In genomic region chr19:5436948-5437306, GRCh38 we compare ENCODE assay signal across 22 cellular contexts. TPM values are rescaled to one million over a fixed set of nuclear protein-coding genes. Genes with fewer than 3 reads are reported as not detected.
DNase-seq lines count a peak whose midpoint lies in the region; ATAC-seq and TF ChIP-seq lines count a peak whose summit lies in the region.
"Had no signal": no experiment of that assay in that cellular context is flagged by ENCODE, and none has a peak within 500 bp of the region (broad histone marks: within the 10 kb centered on the region; RNA-seq: fewer than 3 reads in every experiment).

No MANE protein-coding gene starts in this region.

- TF ChIP-seq POLR2A in body of pancreas (IDR thresholded peaks at IDR 0.05) = no peak
- no peak for TF ChIP-seq POLR2A in transverse colon (IDR thresholded peaks at IDR 0.05)

- H3K79me2 ChIP-seq in neural cell (replicated peaks; ENCODE audit: insufficient read depth, low read length) = no peaks in the 10 kb centered on the region

- no peak overlapping the region for H3K4me2 ChIP-seq in neural cell (ENCODE audit: low read length)

- H3K36me3 ChIP-seq in neural cell (ENCODE audit: insufficient read depth, low read length) (no peaks in the 10 kb centered on the region), body of pancreas (replicated peaks in 1 of 2; ENCODE audit: insufficient read depth in 1 of 2, low read depth in 2 of 2) (no peaks in the 10 kb centered on the region), transverse colon (no peaks in the 10 kb centered on the region)
- H3K36me3 ChIP-seq: breast epithelium, vagina had no signal

- H3K27ac ChIP-seq in dorsolateral prefrontal cortex = peak overlapping the region in 15 of 59 donors; percentile 8 to 70 (median 38)
- peak overlapping the region; percentile 67 for H3K27ac ChIP-seq in neural cell (ENCODE audit: low read length)
- no peak overlapping the region for H3K27ac ChIP-seq in body of pancreas
- no peak overlapping the region for H3K27ac ChIP-seq in transverse colon
- H3K27ac ChIP-seq: breast epithelium, psoas muscle, vagina had no signal

- no peaks in the 10 kb centered on the region; the same call in none of the 2 replicates for H3K27me3 Mint-ChIP-seq in HFFc6 (ENCODE audit: insufficient read depth)
- peaks cover 7% of the 10 kb centered on the region for H3K27me3 Mint-ChIP-seq in activated CD4-positive, alpha-beta T cell treated with anti-CD3 and anti-CD28 coated beads, Interleukin-2, amount 10 ng/mL, durations not matched to agents 24 days and 14 days

- no peaks in the 10 kb centered on the region for H3K9me3 ChIP-seq in neural cell (ENCODE audit: low read length)
- H3K9me3 ChIP-seq in body of pancreas = no peaks in the 10 kb centered on the region
- no peaks in the 10 kb centered on the region for H3K9me3 ChIP-seq in transverse colon
- H3K9me3 ChIP-seq: breast epithelium, psoas muscle, vagina had no signal

- 0 to 6% methylated on average over 1 to 14 of the region's 15 CpGs for WGBS in body of pancreas, 2 donors
- 28% methylated on average over 15 of the region's 15 CpGs; no CpG with 5 or more reads in 1 of the 2 donors for WGBS in transverse colon (ENCODE audit: low coverage in 1 of 2), 2 donors

- no peaks in the 10 kb centered on the region for H4K20me1 ChIP-seq in neural cell (ENCODE audit: insufficient read depth)

- peaks cover 0 to 22% (median 0%) of the 10 kb centered on the region in 45 donors for H3K27me3 ChIP-seq in dorsolateral prefrontal cortex
- H3K27me3 ChIP-seq in neural cell (ENCODE audit: insufficient read depth, low read depth, low read length) = no peaks in the 10 kb centered on the region
- no peaks in the 10 kb centered on the region for H3K27me3 ChIP-seq in body of pancreas
- peaks cover 32% of the 10 kb centered on the region for H3K27me3 ChIP-seq in transverse colon
- H3K27me3 ChIP-seq: vagina had no signal

- in situ Hi-C loops in transverse colon (cut with MboI; ENCODE audit: low pct_ligation_motif_present in 1 of 4, low pct_unique_long_range_greater_than_20kb in 1 of 4, low sequenced_read_pairs in 3 of 4) = no loop called here

- intact Hi-C loops in dorsolateral prefrontal cortex (cut with DNase I) = no loop called here
- intact Hi-C loops in activated CD4-positive, alpha-beta T cell treated with anti-CD3 and anti-CD28 coated beads, Interleukin-2, amount 10 ng/mL, durations not matched to agents 24 days and 14 days (cut with micrococcal nuclease) = no loop called here
- intact Hi-C loops in body of pancreas (cut with DNase I) = no loop called here
- intact Hi-C loops in transverse colon (cut with DNase I; ENCODE audit: low total_unique reads) = no loop called here

- peak overlapping the region; percentile 82 for H3K9ac ChIP-seq in neural cell (ENCODE audit: low read length)

- TF ChIP-seq RAD21 in neural cell (conservative IDR thresholded peaks at IDR 0.05) = no peak

- DNase-seq in AG04449 (ENCODE audit: low read depth, low spot score) = no peak
- DNase-seq in HFFc6 = no peak
- DNase-seq in dorsolateral prefrontal cortex = no peak
- no peak for DNase-seq in activated CD4-positive, alpha-beta T cell treated with anti-CD3 and anti-CD28 coated beads, Interleukin-2, amount 10 ng/mL, durations not matched to agents 24 days and 14 days
- no peak for DNase-seq in NCI-H146 treated with DMSO at 0.1 percent for 48 hours (lab: John Stamatoyannopoulos, UW; ENCODE audit: unreplicated experiment)
- DNase-seq in body of pancreas = no peak
- DNase-seq in transverse colon = no peak
- DNase-seq: activated naive CD4-positive, alpha-beta T cell treated with anti-CD3 and anti-CD28 coated beads for 36 hours; GOT3; NCI-H2029; NCI-H510A; psoas muscle; stimulated activated CD4-positive, alpha-beta T cell treated with anti-CD3 and anti-CD28 coated beads, Interleukin-15, amount 100 ng/mL, for 24 hours; stimulated activated naive CD8-positive, alpha-beta T cell treated with anti-CD3 and anti-CD28 coated beads, Interleukin-15, amount 100 ng/mL, for 72 hours had no signal

- ATAC-seq in body of pancreas = no peak
- ATAC-seq: psoas muscle; stimulated activated naive CD8-positive, alpha-beta T cell treated with anti-CD3 and anti-CD28 coated beads, Interleukin-15, amount 100 ng/mL, for 72 hours had no signal

- H3K27ac Mint-ChIP-seq in HFFc6 = no peak overlapping the region
- H3K27ac Mint-ChIP-seq in activated CD4-positive, alpha-beta T cell treated with anti-CD3 and anti-CD28 coated beads, Interleukin-2, amount 10 ng/mL, durations not matched to agents 24 days and 14 days = no peak overlapping the region
- H3K27ac Mint-ChIP-seq: activated naive CD4-positive, alpha-beta T cell treated with anti-CD3 and anti-CD28 coated beads for 36 hours; stimulated activated naive CD8-positive, alpha-beta T cell treated with anti-CD3 and anti-CD28 coated beads, Interleukin-15, amount 100 ng/mL, for 72 hours had no signal

- no peaks in the 10 kb centered on the region for H3K9me2 ChIP-seq in neural cell (ENCODE audit: insufficient read depth, low read length)

- peak overlapping the region; percentile 43 for H2AFZ ChIP-seq in neural cell (ENCODE audit: low read depth, low read length)

- H3K4me3 Mint-ChIP-seq in HFFc6 = peak overlapping the region; percentile 58
- H3K4me3 Mint-ChIP-seq in activated CD4-positive, alpha-beta T cell treated with anti-CD3 and anti-CD28 coated beads, Interleukin-2, amount 10 ng/mL, durations not matched to agents 24 days and 14 days = no peak overlapping the region
- H3K4me3 Mint-ChIP-seq: activated naive CD4-positive, alpha-beta T cell treated with anti-CD3 and anti-CD28 coated beads for 36 hours; stimulated activated naive CD8-positive, alpha-beta T cell treated with anti-CD3 and anti-CD28 coated beads, Interleukin-15, amount 100 ng/mL, for 72 hours had no signal

- CTCF ChIA-PET in AG04449 (lab: Yijun Ruan, JAX) = interaction anchor here (0.6 kb wide), 1 partner anchor 392 kb away, joined by 3 read pairs; no protein-coding TSS in a partner anchor

- peaks cover 32% of the 10 kb centered on the region for H3K4me1 Mint-ChIP-seq in HFFc6 (ENCODE audit: low read depth)
- no peaks in the 10 kb centered on the region for H3K4me1 Mint-ChIP-seq in activated CD4-positive, alpha-beta T cell treated with anti-CD3 and anti-CD28 coated beads, Interleukin-2, amount 10 ng/mL, durations not matched to agents 24 days and 14 days

- H3K4me3 ChIP-seq in AG04449 (ENCODE audit: low read depth, low read length) (peak overlapping the region; percentile 55), dorsolateral prefrontal cortex (peak overlapping the region in 57 of 59 donors; percentile 23 to 65 (median 51)), neural cell (ENCODE audit: low read length) (peak overlapping the region; percentile 66), body of pancreas (no peak overlapping the region), transverse colon (no peak overlapping the region)
- H3K4me3 ChIP-seq: psoas muscle, vagina had no signal

- H3K9me3 Mint-ChIP-seq in HFFc6 = no peaks in the 10 kb centered on the region
- H3K9me3 Mint-ChIP-seq in activated CD4-positive, alpha-beta T cell treated with anti-CD3 and anti-CD28 coated beads, Interleukin-2, amount 10 ng/mL, durations not matched to agents 24 days and 14 days = no peaks in the 10 kb centered on the region
- H3K9me3 Mint-ChIP-seq: activated naive CD4-positive, alpha-beta T cell treated with anti-CD3 and anti-CD28 coated beads for 36 hours had no signal

- TF ChIP-seq CTCF in AG04449 (IDR thresholded peaks at IDR 0.05; ENCODE audit: insufficient read depth, low read length, missing control alignments) (no peak), HFFc6 (IDR thresholded peaks at IDR 0.05) (no peak), dorsolateral prefrontal cortex (IDR thresholded peaks at IDR 0.05 in 54 of 56, conservative IDR thresholded peaks at IDR 0.05 in 2 of 56; ENCODE audit: low read depth in 1 of 56, partially characterized antibody in 56 of 56) (no peak), neural cell (IDR thresholded peaks at IDR 0.05; ENCODE audit: poor library complexity, severe bottlenecking) (no peak), body of pancreas (IDR thresholded peaks at IDR 0.05) (no peak), transverse colon (IDR thresholded peaks at IDR 0.05) (no peak)

- no peaks in the 10 kb centered on the region for H3F3A ChIP-seq in neural cell (ENCODE audit: insufficient read depth, low read length, poor library complexity, severe bottlenecking)

- POLR2A ChIA-PET in AG04449 (lab: Yijun Ruan, JAX) = no interaction called here

- TF ChIP-seq EP300 in neural cell (conservative IDR thresholded peaks at IDR 0.05; ENCODE audit: poor library complexity, severe bottlenecking) (peak; percentile 15), transverse colon (IDR thresholded peaks at IDR 0.05; ENCODE audit: low read depth) (no peak)

- no peaks in the 10 kb centered on the region for H3K4me1 ChIP-seq in body of pancreas
- H3K4me1 ChIP-seq in transverse colon = no peaks in the 10 kb centered on the region
- H3K4me1 ChIP-seq: breast epithelium, psoas muscle, vagina had no signal

- no peaks in the 10 kb centered on the region for H3K36me3 Mint-ChIP-seq in HFFc6 (ENCODE audit: low read depth)
- H3K36me3 Mint-ChIP-seq in activated CD4-positive, alpha-beta T cell treated with anti-CD3 and anti-CD28 coated beads, Interleukin-2, amount 10 ng/mL, durations not matched to agents 24 days and 14 days (ENCODE audit: low read depth) = no peaks in the 10 kb centered on the region

TF ChIP-seq in neural cell, 6 proteins besides CTCF, POLR2A, EP300 and RAD21 (continues in another document):
- no peak for TF ChIP-seq TAF1 (IDR thresholded peaks at IDR 0.05; ENCODE audit: low read depth)
- no peak for TF ChIP-seq POLR2AphosphoS5 (IDR thresholded peaks at IDR 0.05)
- TF ChIP-seq EZH2 (IDR thresholded peaks at IDR 0.05; ENCODE audit: borderline replicate concordance, insufficient read depth, low read length, poor library complexity, severe bottlenecking) = no peak

RNA-seq across cellular contexts. Expression of gene ZNRF4, which starts 18.3 kb away (rescaled TPM):
- not detected for total RNA-seq in HFFc6 (2021; fragmentation: NEBNext Ultra II Directional; extraction: Animal tissue kit (Norgen Biotek cat#: 25700))
- total RNA-seq in dorsolateral prefrontal cortex = under 1 TPM in 10 of 120 experiments, not detected in 110; 0.31 to 0.59 (median 0.36) TPM
- polyA plus RNA-seq in neural cell = not detected in 2 replicates
- not detected in 2 replicates for polyA minus RNA-seq in neural cell
- total RNA-seq in activated CD4-positive, alpha-beta T cell treated with anti-CD3 and anti-CD28 coated beads, Interleukin-2, amount 10 ng/mL, durations not matched to agents 24 days and 14 days = not detected in 2 replicates
- not detected for total RNA-seq in body of pancreas
- total RNA-seq in transverse colon = not detected
- total RNA-seq: activated naive CD4-positive, alpha-beta T cell treated with anti-CD3 and anti-CD28 coated beads for 36 hours; breast epithelium; fibroblast of lung; HepG2; lower leg skin; myocyte; psoas muscle; SK-MEL-5; vagina had no signal
- polyA plus RNA-seq: fibroblast of lung, HepG2, psoas muscle had no signal

Comparison
In these comparisons a context has a peak if more than half of its experiments do, and no peak if none do; other contexts are left out.
1. H3K4me3 ChIP-seq: peak in AG04449 (single experiment), dorsolateral prefrontal cortex (57 of 59) and neural cell (single experiment); none in body of pancreas (0 of 2) and transverse colon (0 of 4).